Comparison of ENCODE assay signal across 39 cellular contexts in the genomic region with DNA sequence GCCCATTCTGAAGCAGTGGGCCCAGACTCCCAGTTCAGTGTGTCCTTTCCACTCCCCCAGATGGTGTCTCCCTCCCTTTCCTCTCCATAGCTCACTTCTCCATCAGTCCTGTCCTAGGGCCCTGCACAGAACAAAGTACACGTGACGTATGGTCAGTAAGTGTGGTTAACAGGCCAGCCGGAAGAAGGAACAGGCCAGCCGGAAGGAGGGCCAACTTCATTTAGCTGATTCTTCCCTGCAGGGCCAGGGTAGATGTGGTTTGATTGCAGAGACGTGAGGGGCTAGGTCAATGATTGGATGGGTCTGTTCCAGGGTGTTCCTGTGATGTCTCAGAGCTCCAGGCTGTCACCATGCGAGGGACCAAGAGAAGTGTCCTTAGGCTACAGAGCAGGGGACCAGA. TPM values are rescaled to one million over a fixed set of nuclear protein-coding genes. Genes with fewer than 3 reads are reported as not detected.
"Had no signal": no experiment of that assay in that cellular context is flagged by ENCODE, and none has a peak within 500 bp of the region (broad histone marks: within the 10 kb centered on the region; RNA-seq: fewer than 3 reads in every experiment).

No MANE protein-coding gene starts in this region.

- H3K27me3 ChIP-seq: adrenal gland, body of pancreas, brain microvascular endothelial cell, breast epithelium had no signal

- H3K4me3 Mint-ChIP-seq: activated B cell treated with CpG ODN at 0.5 μM for 24 hours; activated CD4-positive, alpha-beta memory T cell treated with anti-CD3 and anti-CD28 coated beads for 36 hours; activated CD4-positive, alpha-beta T cell treated with anti-CD3 and anti-CD28 coated beads, Interleukin-2, amount 10 ng/mL, durations not matched to agents 24 days and 14 days; activated CD8-positive, alpha-beta T cell treated with anti-CD3 and anti-CD28 coated beads for 36 hours; activated naive CD4-positive, alpha-beta T cell treated with anti-CD3 and anti-CD28 coated beads for 36 hours; activated naive CD8-positive, alpha-beta T cell treated with anti-CD3 and anti-CD28 coated beads for 36 hours; activated T-cell treated with anti-CD3 and anti-CD28 coated beads, Interleukin-2, amount 50 U/mL, for 4 hours; activated T-cell treated with anti-CD3 and anti-CD28 coated beads, Interleukin-2, amount 50 U/mL, for 72 hours; activated T-helper 1 cell treated with anti-CD3 and anti-CD28 coated beads, Interleukin-12 subunit alpha, Interleukin-12 subunit beta, Interleukin-2, Interleukin-4 antibody, amounts not matched to agents 30 ng/mL and 10 ng/mL and 1 ng/mL, durations not matched to agents 14 hours and 24 hours and 36 hours; activated T-helper 17 cell treated with anti-CD3 and anti-CD28 coated beads, Interleukin-2, amount 50 U/mL, for 72 hours; T-helper 1 cell treated with Interleukin-12 subunit alpha and Interleukin-12 subunit beta and Interleukin-4 antibody, amounts not matched to agents 30 μg/mL and 1 μg/mL, for 36 hours; T-helper 2 cell treated with Interferon-gamma antibody and Interleukin-4, amounts not matched to agents 5 μg/mL and 100 μg/mL, for 36 hours had no signal

- H3K9me3 Mint-ChIP-seq: activated B cell treated with CpG ODN at 0.5 μM for 24 hours; activated CD4-positive, alpha-beta memory T cell treated with anti-CD3 and anti-CD28 coated beads for 36 hours; activated CD4-positive, alpha-beta T cell treated with anti-CD3 and anti-CD28 coated beads, Interleukin-2, amount 10 ng/mL, durations not matched to agents 24 days and 14 days; activated CD8-positive, alpha-beta T cell treated with anti-CD3 and anti-CD28 coated beads for 36 hours; activated naive CD4-positive, alpha-beta T cell treated with anti-CD3 and anti-CD28 coated beads for 36 hours; activated naive CD4-positive, alpha-beta T cell treated with anti-CD3 and anti-CD28 coated beads, Interleukin-2, amount 50 U/mL, for 72 hours; activated naive CD8-positive, alpha-beta T cell treated with anti-CD3 and anti-CD28 coated beads for 36 hours; activated T-cell treated with anti-CD3 and anti-CD28 coated beads, Interleukin-2, amount 50 U/mL, for 4 hours; activated T-cell treated with anti-CD3 and anti-CD28 coated beads, Interleukin-2, amount 50 U/mL, for 72 hours; activated T-helper 1 cell treated with anti-CD3 and anti-CD28 coated beads, Interleukin-12 subunit alpha, Interleukin-12 subunit beta, Interleukin-2, Interleukin-4 antibody, amounts not matched to agents 30 ng/mL and 10 ng/mL and 1 ng/mL, durations not matched to agents 14 hours and 24 hours and 36 hours; activated T-helper 17 cell treated with anti-CD3 and anti-CD28 coated beads, Interleukin-2, amount 50 U/mL, for 72 hours; T-helper 1 cell treated with Interleukin-12 subunit alpha and Interleukin-12 subunit beta and Interleukin-4 antibody, amounts not matched to agents 30 μg/mL and 1 μg/mL, for 36 hours; T-helper 2 cell treated with Interferon-gamma antibody and Interleukin-4, amounts not matched to agents 5 μg/mL and 100 μg/mL, for 36 hours had no signal

- DNase-seq: activated B cell treated with CpG ODN at 0.5 μM for 24 hours; activated CD4-positive, alpha-beta memory T cell treated with anti-CD3 and anti-CD28 coated beads for 36 hours; activated CD4-positive, alpha-beta T cell treated with anti-CD3 and anti-CD28 coated beads for 4 hours; activated CD4-positive, alpha-beta T cell treated with anti-CD3 and anti-CD28 coated beads, Interleukin-2, amount 10 ng/mL, durations not matched to agents 24 days and 14 days; activated CD4-positive, alpha-beta T cell treated with anti-CD3 and anti-CD28 coated beads, Interleukin-2, amount 50 U/mL, for 1 hour; activated CD4-positive, alpha-beta T cell treated with anti-CD3 and anti-CD28 coated beads, Interleukin-2, amount 50 U/mL, for 4 hours; activated CD4-positive, CD25-positive, alpha-beta regulatory T cell treated with anti-CD3 and anti-CD28 coated beads, Interleukin-2, amount 50 U/mL, for 72 hours; activated CD8-positive, alpha-beta memory T cell treated with anti-CD3 and anti-CD28 coated beads, Interleukin-2, amount 50 U/mL, for 4 hours; activated CD8-positive, alpha-beta T cell treated with anti-CD3 and anti-CD28 coated beads for 36 hours; activated effector memory CD4-positive, alpha-beta T cell treated with anti-CD3 and anti-CD28 coated beads, Interleukin-2, amount 50 U/mL, for 16 hours; activated gamma-delta T cell treated with Interleukin-2 at 50 U/mL for 16 hours; activated naive CD4-positive, alpha-beta T cell; activated naive CD4-positive, alpha-beta T cell treated with anti-CD3 and anti-CD28 coated beads for 36 hours; activated naive CD4-positive, alpha-beta T cell treated with anti-CD3 and anti-CD28 coated beads, Interleukin-2, amount 50 U/mL, for 16 hours; activated naive CD8-positive, alpha-beta T cell treated with anti-CD3 and anti-CD28 coated beads for 36 hours; activated T-cell treated with anti-CD3 and anti-CD28 coated beads for 4 hours; activated T-cell treated with anti-CD3 and anti-CD28 coated beads, Interleukin-2, amount 50 U/mL, for 1 hour; activated T-cell treated with anti-CD3 and anti-CD28 coated beads, Interleukin-2, amount 50 U/mL, for 4 hours; activated T-cell treated with anti-CD3 and anti-CD28 coated beads, Interleukin-2, amount 50 U/mL, for 72 hours; adrenal gland; amniotic stem cell; aorta; body of pancreas; brain microvascular endothelial cell; central memory CD4-positive, alpha-beta T cell; T-helper 1 cell; T-helper 2 cell; T-helper 9 cell had no signal

- H3K9me3 ChIP-seq: adrenal gland, body of pancreas, breast epithelium had no signal

- H3K27ac ChIP-seq: adrenal gland, body of pancreas, brain microvascular endothelial cell, breast epithelium, VCaP had no signal

- H3K4me1 Mint-ChIP-seq: activated B cell treated with CpG ODN at 0.5 μM for 24 hours; activated CD4-positive, alpha-beta T cell treated with anti-CD3 and anti-CD28 coated beads, Interleukin-2, amount 10 ng/mL, durations not matched to agents 24 days and 14 days; activated naive CD8-positive, alpha-beta T cell treated with anti-CD3 and anti-CD28 coated beads for 36 hours; activated T-helper 17 cell treated with anti-CD3 and anti-CD28 coated beads, Interleukin-2, amount 50 U/mL, for 72 hours had no signal

- H3K4me1 ChIP-seq: adrenal gland, body of pancreas, breast epithelium had no signal

- H3K36me3 Mint-ChIP-seq: activated CD4-positive, alpha-beta memory T cell treated with anti-CD3 and anti-CD28 coated beads for 36 hours; activated naive CD4-positive, alpha-beta T cell treated with anti-CD3 and anti-CD28 coated beads, Interleukin-2, amount 50 U/mL, for 72 hours; activated naive CD8-positive, alpha-beta T cell treated with anti-CD3 and anti-CD28 coated beads for 36 hours had no signal

- H3K36me3 ChIP-seq: adrenal gland, brain microvascular endothelial cell, breast epithelium had no signal

- H3K4me3 ChIP-seq: adrenal gland, body of pancreas, breast epithelium had no signal

- H3K27ac Mint-ChIP-seq: activated B cell treated with CpG ODN at 0.5 μM for 24 hours; activated CD4-positive, alpha-beta memory T cell treated with anti-CD3 and anti-CD28 coated beads for 36 hours; activated CD4-positive, alpha-beta T cell treated with anti-CD3 and anti-CD28 coated beads, Interleukin-2, amount 10 ng/mL, durations not matched to agents 24 days and 14 days; activated CD8-positive, alpha-beta T cell treated with anti-CD3 and anti-CD28 coated beads for 36 hours; activated naive CD4-positive, alpha-beta T cell treated with anti-CD3 and anti-CD28 coated beads for 36 hours; activated naive CD4-positive, alpha-beta T cell treated with anti-CD3 and anti-CD28 coated beads, Interleukin-2, amount 50 U/mL, for 72 hours; activated naive CD8-positive, alpha-beta T cell treated with anti-CD3 and anti-CD28 coated beads for 36 hours; activated T-cell treated with anti-CD3 and anti-CD28 coated beads, Interleukin-2, amount 50 U/mL, for 72 hours; activated T-helper 1 cell treated with anti-CD3 and anti-CD28 coated beads, Interleukin-12 subunit alpha, Interleukin-12 subunit beta, Interleukin-2, Interleukin-4 antibody, amounts not matched to agents 30 ng/mL and 10 ng/mL and 1 ng/mL, durations not matched to agents 14 hours and 24 hours and 36 hours; activated T-helper 17 cell treated with anti-CD3 and anti-CD28 coated beads, Interleukin-2, amount 50 U/mL, for 72 hours; T-helper 1 cell treated with Interleukin-12 subunit alpha and Interleukin-12 subunit beta and Interleukin-4 antibody, amounts not matched to agents 30 μg/mL and 1 μg/mL, for 36 hours; T-helper 2 cell treated with Interferon-gamma antibody and Interleukin-4, amounts not matched to agents 5 μg/mL and 100 μg/mL, for 36 hours had no signal

- ATAC-seq: activated CD8-positive, alpha-beta T cell treated with anti-CD3 and anti-CD28 coated beads for 36 hours; activated naive CD4-positive, alpha-beta T cell treated with anti-CD3 and anti-CD28 coated beads, Interleukin-2, amount 50 U/mL, for 72 hours; activated T-cell treated with anti-CD3 and anti-CD28 coated beads, Interleukin-2, amount 50 U/mL, for 4 hours; activated T-cell treated with anti-CD3 and anti-CD28 coated beads, Interleukin-2, amount 50 U/mL, for 72 hours; activated T-helper 17 cell treated with anti-CD3 and anti-CD28 coated beads, Interleukin-2, amount 50 U/mL, for 72 hours; body of pancreas had no signal

- FAIRE-seq: astrocyte, TTC549 had no signal

RNA-seq across cellular contexts. Expression of gene SPPL2C, which starts 28.9 kb away (rescaled TPM):
- total RNA-seq: activated B cell treated with CpG ODN at 0.5 μM for 24 hours; activated CD4-positive, alpha-beta memory T cell treated with anti-CD3 and anti-CD28 coated beads for 36 hours; activated CD4-positive, alpha-beta T cell treated with anti-CD3 and anti-CD28 coated beads, Interleukin-2, amount 10 ng/mL, durations not matched to agents 24 days and 14 days; activated CD8-positive, alpha-beta memory T cell treated with anti-CD3 and anti-CD28 coated beads for 36 hours; activated CD8-positive, alpha-beta T cell treated with anti-CD3 and anti-CD28 coated beads for 36 hours; activated naive CD4-positive, alpha-beta T cell treated with anti-CD3 and anti-CD28 coated beads for 36 hours; activated naive CD4-positive, alpha-beta T cell treated with anti-CD3 and anti-CD28 coated beads, Interleukin-2, amount 50 U/mL, for 72 hours; activated naive CD8-positive, alpha-beta T cell treated with anti-CD3 and anti-CD28 coated beads for 36 hours; activated T-cell treated with anti-CD3 and anti-CD28 coated beads, Interleukin-2, amount 50 U/mL, for 4 hours; activated T-cell treated with anti-CD3 and anti-CD28 coated beads, Interleukin-2, amount 50 U/mL, for 72 hours; activated T-helper 1 cell treated with anti-CD3 and anti-CD28 coated beads, Interleukin-12 subunit alpha, Interleukin-12 subunit beta, Interleukin-2, Interleukin-4 antibody, amounts not matched to agents 30 ng/mL and 10 ng/mL and 1 ng/mL, durations not matched to agents 14 hours and 24 hours and 36 hours; activated T-helper 17 cell treated with anti-CD3 and anti-CD28 coated beads, Interleukin-2, amount 50 U/mL, for 72 hours; adrenal gland; aorta; astrocyte; body of pancreas; breast epithelium; cardiac septum had no signal
- polyA plus RNA-seq: adrenal gland, aorta had no signal

RNA-seq across cellular contexts. Expression of gene CRHR1, which starts 31.6 kb away (rescaled TPM):
- total RNA-seq: activated B cell treated with CpG ODN at 0.5 μM for 24 hours; activated CD4-positive, alpha-beta memory T cell treated with anti-CD3 and anti-CD28 coated beads for 36 hours; activated CD4-positive, alpha-beta T cell treated with anti-CD3 and anti-CD28 coated beads, Interleukin-2, amount 10 ng/mL, durations not matched to agents 24 days and 14 days; activated CD8-positive, alpha-beta memory T cell treated with anti-CD3 and anti-CD28 coated beads for 36 hours; activated CD8-positive, alpha-beta T cell treated with anti-CD3 and anti-CD28 coated beads for 36 hours; activated naive CD4-positive, alpha-beta T cell treated with anti-CD3 and anti-CD28 coated beads for 36 hours; activated naive CD8-positive, alpha-beta T cell treated with anti-CD3 and anti-CD28 coated beads for 36 hours; activated T-cell treated with anti-CD3 and anti-CD28 coated beads, Interleukin-2, amount 50 U/mL, for 4 hours; activated T-cell treated with anti-CD3 and anti-CD28 coated beads, Interleukin-2, amount 50 U/mL, for 72 hours; activated T-helper 1 cell treated with anti-CD3 and anti-CD28 coated beads, Interleukin-12 subunit alpha, Interleukin-12 subunit beta, Interleukin-2, Interleukin-4 antibody, amounts not matched to agents 30 ng/mL and 10 ng/mL and 1 ng/mL, durations not matched to agents 14 hours and 24 hours and 36 hours; aorta; body of pancreas; cardiac septum had no signal
- polyA plus RNA-seq: adrenal gland, aorta had no signal
